Comparison of ENCODE assay signal across 12 cellular contexts in genomic region chr11:68353669-68354068, GRCh38. TPM values are rescaled to one million over a fixed set of nuclear protein-coding genes. Genes with fewer than 3 reads are reported as not detected.
DNase-seq lines count a peak whose midpoint lies in the region; ATAC-seq, FAIRE-seq and TF ChIP-seq lines count a peak whose summit lies in the region.
"Had no signal": no experiment of that assay in that cellular context is flagged by ENCODE, and none has a peak within 500 bp of the region (broad histone marks: within the 10 kb centered on the region; RNA-seq: fewer than 3 reads in every experiment).

No MANE protein-coding gene starts in this region.

- H2AFZ ChIP-seq in SK-N-SH (ENCODE audit: low read depth) (0 out of 2 replicates have a peak overlapping the region, but pooled peaks have one; percentile 75), trophoblast cell (ENCODE audit: insufficient read depth, low read length, poor library complexity) (no peak overlapping the region)

- no peak for TF ChIP-seq EP300 in A549 (IDR thresholded peaks at IDR 0.05)
- TF ChIP-seq EP300 in SK-N-SH (IDR thresholded peaks at IDR 0.05; ENCODE audit: borderline replicate concordance in 1 of 2, low read depth in 1 of 2, low read length in 1 of 2), result no peak

- no peak for FAIRE-seq in A549 (lab: Jason Lieb, UNC)
- FAIRE-seq: colon had no signal

- CTCF ChIA-PET in A549 (lab: Yijun Ruan, JAX), result interaction anchor here (0.6 kb wide), 1 partner anchor 55 kb away, joined by 3 read pairs; no protein-coding TSS in a partner anchor
- CTCF ChIA-PET in SK-N-SH (lab: Yijun Ruan, JAX), result interaction anchor here (0.6 kb wide), 1 partner anchor 503 kb away, joined by 3 read pairs; no protein-coding TSS in a partner anchor
- CTCF ChIA-PET in Calu3 (lab: Charles Lee), result interaction anchor here (0.5 kb wide), 1 partner anchor 1635 kb away, joined by 4 read pairs; no protein-coding TSS in a partner anchor

- H3K27ac Mint-ChIP-seq in Calu3 (ENCODE audit: unreplicated experiment), result no peak overlapping the region
- H3K27ac Mint-ChIP-seq: activated CD4-positive, alpha-beta memory T cell treated with anti-CD3 and anti-CD28 coated beads, Interleukin-2, amount 10 ng/mL, durations not matched to agents 7 days and 5 days had no signal

- peak overlapping the region; percentile 22 for H3K18ac ChIP-seq in trophoblast cell (ENCODE audit: low read length)

- H3K4me1 ChIP-seq in A549, result peaks cover 34% of the 10 kb centered on the region
- peaks cover 6 to 15% of the 10 kb centered on the region in 2 experiments; a peak in 3 of 4 replicates for H3K4me1 ChIP-seq in SK-N-SH (ENCODE audit: control insufficient read depth in 1 of 2, insufficient read depth in 2 of 2, low read depth in 1 of 2, low read length in 1 of 2)
- H3K4me1 ChIP-seq in heart right ventricle, result peaks cover 9 to 70% (median 45%) of the 10 kb centered on the region in 9 donors
- H3K4me1 ChIP-seq in trophoblast cell (ENCODE audit: control insufficient read depth in 1 of 2, insufficient read depth in 2 of 2, low read length in 2 of 2), result peaks cover 20 to 24% of the 10 kb centered on the region in 2 experiments

- peak overlapping the region; percentile 28 for H2BK5ac ChIP-seq in trophoblast cell (ENCODE audit: low read depth, low read length, poor library complexity)

- H3K9me3 ChIP-seq in A549 (0 out of 3 replicates have a peak, but pooled peaks cover under 1% of the 10 kb centered on the region), SK-N-SH (no peaks in the 10 kb centered on the region), heart right ventricle (no peaks in the 10 kb centered on the region), trophoblast cell (ENCODE audit: insufficient read depth, low read depth, low read length) (peaks cover 5% of the 10 kb centered on the region)

- peaks cover 34% of the 10 kb centered on the region for H3K4me1 Mint-ChIP-seq in Calu3 (ENCODE audit: low read depth, unreplicated experiment)
- H3K4me1 Mint-ChIP-seq: activated CD4-positive, alpha-beta memory T cell treated with anti-CD3 and anti-CD28 coated beads, Interleukin-2, amount 10 ng/mL, durations not matched to agents 7 days and 5 days had no signal

- peak overlapping the region; percentile 9 for H4K91ac ChIP-seq in trophoblast cell (ENCODE audit: low read depth, low read length)

- H3K4me3 ChIP-seq in A549 (no peak overlapping the region), SK-N-SH (ENCODE audit: low read depth in 2 of 2, low read length in 1 of 2) (no peak overlapping the region), heart right ventricle (no peak overlapping the region), trophoblast cell (ENCODE audit: low read depth, low read length) (no peak overlapping the region)

- ATAC-seq in A549 (peak; percentile 25 to 48; a peak in 4 of 6 replicates), heart right ventricle (peak in 6 of 8 donors; percentile 1 to 18 (median 6)), GM18858 (IDR thresholded peaks at IDR 0.05; ENCODE audit: unreplicated experiment) (no peak), GM18502 (IDR thresholded peaks at IDR 0.05; ENCODE audit: poor library complexity, unreplicated experiment) (no peak)

- TF ChIP-seq CTCF in A549 (IDR thresholded peaks at IDR 0.05) (no peak), SK-N-SH (IDR thresholded peaks at IDR 0.05) (no peak), heart right ventricle (IDR thresholded peaks at IDR 0.05) (no peak), Calu3 (IDR thresholded peaks at IDR 0.05; ENCODE audit: unreplicated experiment) (no peak)

- H4K12ac ChIP-seq in trophoblast cell (ENCODE audit: low read depth, low read length), result no peak overlapping the region

- H3K79me2 ChIP-seq in SK-N-SH (ENCODE audit: insufficient read depth) (peaks cover 29% of the 10 kb centered on the region; the same call in 1 of the 2 replicates), trophoblast cell (ENCODE audit: control insufficient read depth, insufficient read depth, low read length, poor library complexity) (no peaks in the 10 kb centered on the region)

- H3K27ac ChIP-seq in A549, result peak overlapping the region; percentile 91 to 92
- H3K27ac ChIP-seq in SK-N-SH (ENCODE audit: low read depth in 2 of 2, low read length in 1 of 2), result peak overlapping the region; percentile 80
- peak overlapping the region; percentile 48 to 93 (median 81) for H3K27ac ChIP-seq in heart right ventricle
- H3K27ac ChIP-seq in trophoblast cell (ENCODE audit: low read depth, low read length), result peak overlapping the region; percentile 89

- WGBS in A549 (ENCODE audit: missing lambda C conversion rate), result 84% methylated on average over 9 of the region's 11 CpGs
- 94% methylated on average over 6 of the region's 11 CpGs for WGBS in SK-N-SH (ENCODE audit: low lambda C conversion rate)
- WGBS in heart right ventricle, 2 donors, result 85 to 86% methylated on average over 11 of the region's 11 CpGs
- no CpG with 5 or more reads among the region's 11 CpGs for WGBS in trophoblast cell (ENCODE audit: extremely low coverage, insufficient coverage, insufficient read length)

- H3K36me3 ChIP-seq in SK-N-SH (replicated peaks in 1 of 2; ENCODE audit: control insufficient read depth in 1 of 2, insufficient read depth in 2 of 2, low read length in 1 of 2) (peaks cover 7 to 8% of the 10 kb centered on the region in 2 experiments), heart right ventricle (peaks cover 0 to 49% (median 1%) of the 10 kb centered on the region in 9 donors), trophoblast cell (ENCODE audit: control insufficient read depth in 1 of 2, insufficient read depth in 2 of 2, low read length in 2 of 2) (peaks cover 3 to 5% of the 10 kb centered on the region in 2 experiments)

- BruUV-seq in Calu3 (replicated peaks; lab: Mats Ljungman, UMichigan), result no TSS peak

- peak overlapping the region; percentile 13 for H3K14ac ChIP-seq in trophoblast cell (ENCODE audit: low read length)

- H3K4me2 ChIP-seq in A549, result peak overlapping the region; percentile 80
- peak overlapping the region; percentile 64 for H3K4me2 ChIP-seq in SK-N-SH
- H3K4me2 ChIP-seq in trophoblast cell (ENCODE audit: low read length), result peak overlapping the region; percentile 25

- H3K79me1 ChIP-seq in trophoblast cell (ENCODE audit: low read length), result peaks cover 11% of the 10 kb centered on the region

- no peak overlapping the region for H3K4ac ChIP-seq in trophoblast cell (ENCODE audit: low read depth, low read length)

- H3K27me3 ChIP-seq in SK-N-SH (ENCODE audit: insufficient read depth) (no peaks in the 10 kb centered on the region), heart right ventricle (no peaks in the 10 kb centered on the region), trophoblast cell (ENCODE audit: insufficient read depth, low read length) (no peaks in the 10 kb centered on the region)

- peak overlapping the region; percentile 7 for H4K8ac ChIP-seq in trophoblast cell (ENCODE audit: low read depth, low read length)

- H3K9me2 ChIP-seq in SK-N-SH, result no peaks in the 10 kb centered on the region

- peak overlapping the region; percentile 28 for H2BK120ac ChIP-seq in trophoblast cell (ENCODE audit: insufficient read depth, low read length, poor library complexity)

- H3F3A ChIP-seq in SK-N-SH (replicated peaks; ENCODE audit: insufficient read depth), result peaks cover 22% of the 10 kb centered on the region

- H3K9me3 Mint-ChIP-seq in Calu3 (ENCODE audit: low read depth, unreplicated experiment), result no peaks in the 10 kb centered on the region
- H3K9me3 Mint-ChIP-seq: activated CD4-positive, alpha-beta memory T cell treated with anti-CD3 and anti-CD28 coated beads, Interleukin-2, amount 10 ng/mL, durations not matched to agents 7 days and 5 days had no signal

- DNase-seq in A549 (ENCODE audit: low read depth in 1 of 2, low spot score in 1 of 2) (peak in 1 of 2 experiments; percentile 25), SK-N-SH (peak; percentile 29), heart right ventricle (no peak), trophoblast cell (no peak), Calu3 (no peak)
- no peak for DNase-seq in activated naive CD4-positive, alpha-beta T cell treated with anti-CD3 and anti-CD28 coated beads, Interleukin-2, amount 50 U/mL, for 16 hours
- DNase-seq: activated CD4-positive, alpha-beta memory T cell treated with anti-CD3 and anti-CD28 coated beads, Interleukin-2, amount 10 ng/mL, durations not matched to agents 7 days and 5 days; activated naive CD4-positive, alpha-beta T cell treated with Interleukin-2 at 50 U/mL for 16 hours; occipital lobe had no signal

- TF ChIP-seq RAD21 in A549 (conservative IDR thresholded peaks at IDR 0.05 in 1 of 2, IDR thresholded peaks at IDR 0.05 in 1 of 2) (no peak), SK-N-SH (IDR thresholded peaks at IDR 0.05; ENCODE audit: low read length) (no peak)

- peak overlapping the region; percentile 27 for H2AK5ac ChIP-seq in trophoblast cell (ENCODE audit: low read length)

- no peak for TF ChIP-seq POLR2A in A549 (IDR thresholded peaks at IDR 0.05; ENCODE audit: low read length)

- peak overlapping the region; percentile 7 for H2BK12ac ChIP-seq in trophoblast cell (ENCODE audit: low read length)

- intact Hi-C loops in heart right ventricle (cut with DNase I), result loop anchor here in 1 of 10 donors (2.0 kb wide), 1 partner anchor 17 kb away; no protein-coding TSS in a partner anchor
- intact Hi-C loops in Calu3 (cut with micrococcal nuclease; ENCODE audit: unreplicated experiment), result no loop called here

- H4K20me1 ChIP-seq in SK-N-SH (ENCODE audit: insufficient read depth), result no peaks in the 10 kb centered on the region; the same call in 1 of the 2 replicates

- no peak overlapping the region for H3K4me3 Mint-ChIP-seq in Calu3 (ENCODE audit: low read depth, unreplicated experiment)
- H3K4me3 Mint-ChIP-seq: activated CD4-positive, alpha-beta memory T cell treated with anti-CD3 and anti-CD28 coated beads, Interleukin-2, amount 10 ng/mL, durations not matched to agents 7 days and 5 days had no signal

- no peaks in the 10 kb centered on the region for H3K27me3 Mint-ChIP-seq in Calu3 (ENCODE audit: unreplicated experiment)

- no peak overlapping the region for H3K23ac ChIP-seq in trophoblast cell (ENCODE audit: low read length)

- POLR2A ChIA-PET in A549 (lab: Yijun Ruan, JAX) (interaction anchor here (1.0 kb wide), 1 partner anchor 82 kb away, joined by 3 read pairs; the partner anchor contains the start of gene C11orf24), SK-N-SH (lab: Yijun Ruan, JAX) (no interaction called here)

- peak overlapping the region; percentile 10; the same call in 1 of the 2 replicates for H3K9ac ChIP-seq in SK-N-SH
- no peak overlapping the region for H3K9ac ChIP-seq in trophoblast cell (ENCODE audit: low read length)

- peaks cover 27% of the 10 kb centered on the region for H3K36me3 Mint-ChIP-seq in Calu3 (ENCODE audit: insufficient read depth, unreplicated experiment)

RNA-seq across cellular contexts. Expression of gene LRP5, which starts 41.3 kb away (rescaled TPM):
- 10.9 and 15.9 TPM in 2 replicates for polyA plus RNA-seq in A549 (2011; rRNA removed)
- polyA plus RNA-seq in A549 (2012; cell fraction: cytosol; rRNA removed), result 23.6 and 30.4 TPM in 2 replicates
- 58.4 and 70.6 TPM in 2 replicates for polyA plus RNA-seq in A549 (2012; cell fraction: nucleus; rRNA removed)
- polyA plus RNA-seq in A549 (2017; fragmentation: RNase III; extraction: RNeasy Plus Mini Kit Qiagen cat#74134 plus additional on column Dnase treatment), result 29.5 to 34.6 TPM (median 32.3 TPM) in 3 replicates
- polyA minus RNA-seq in A549 (2011; rRNA and poly(A)+ RNA removed), result 24.8 and 32.0 TPM in 2 replicates
- polyA plus RNA-seq in SK-N-SH (2012; rRNA removed), result 10.2 and 15.0 TPM in 2 replicates
- 6.1 and 10.0 TPM in 2 replicates for polyA plus RNA-seq in SK-N-SH (2012; cell fraction: cytosol; rRNA removed)
- polyA plus RNA-seq in SK-N-SH (2012; cell fraction: nucleus; rRNA removed), result 18.6 and 21.7 TPM in 2 replicates
- total RNA-seq in heart right ventricle, result 10 to 100 TPM; 33.9 to 73.3 (median 46.3) TPM
- 10 to 100 TPM; 23.2 to 71.6 TPM for polyA plus RNA-seq in heart right ventricle
- polyA plus RNA-seq in trophoblast cell (2013), result 16.1 and 17.7 TPM in 2 replicates
- 64.8 and 82.0 TPM in 2 replicates for total RNA-seq in Calu3 (2022)

Comparison
In these comparisons a context has a peak if more than half of its experiments do, and no peak if none do; other contexts are left out.
1. ATAC-seq: peak in A549 (2 of 2) and heart right ventricle (6 of 8); none in GM18858 (single experiment) and GM18502 (single experiment).
2. H3K4me2 ChIP-seq: peak in every context shown above with its lines; median percentile 80 in A549; 64 in SK-N-SH; 25 in trophoblast cell.
3. Peak in every context shown above with its lines, with median percentiles within 50 percentile points of each other: H3K27ac ChIP-seq.